Comparison of ENCODE assay signal across 8 cellular contexts in the genomic region with DNA sequence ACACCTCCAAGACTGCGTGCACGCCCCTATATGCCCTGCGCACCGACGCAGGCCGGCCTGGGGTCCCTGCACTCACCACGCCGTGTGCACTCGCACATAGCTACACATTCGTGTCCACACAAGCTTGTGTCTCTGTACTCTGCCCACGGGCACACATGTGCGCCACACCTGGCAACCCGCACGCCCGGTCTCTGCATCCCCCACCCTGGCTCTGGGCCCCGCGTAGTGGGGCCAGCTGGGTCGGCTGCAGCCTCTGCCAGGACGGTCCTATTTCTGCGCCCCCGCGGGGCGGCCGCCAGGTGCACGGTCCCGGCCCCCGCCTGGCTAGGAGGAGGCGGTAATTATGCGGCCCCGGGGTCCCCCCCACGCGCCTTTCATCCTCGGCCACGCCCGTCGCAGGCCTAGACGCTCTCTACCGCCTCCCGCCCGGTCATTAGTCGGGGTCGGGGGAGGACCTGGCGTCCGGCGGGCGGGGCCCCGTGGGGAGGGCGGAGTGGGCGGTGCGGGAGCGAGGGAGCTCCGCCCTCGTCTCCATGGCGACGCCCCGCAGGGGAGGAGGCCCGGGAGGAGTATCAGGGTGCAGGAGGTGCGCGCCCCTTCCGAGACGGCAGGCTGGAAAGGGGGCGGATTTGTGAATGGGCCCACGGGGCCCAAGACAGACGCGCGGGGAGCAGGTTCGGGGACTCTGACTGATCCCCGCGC. TPM values are rescaled to one million over a fixed set of nuclear protein-coding genes. Genes with fewer than 3 reads are reported as not detected.
DNase-seq lines count a peak whose midpoint lies in the region; ATAC-seq, FAIRE-seq and TF ChIP-seq lines count a peak whose summit lies in the region.

No MANE protein-coding gene starts in this region.

- H3K79me2 ChIP-seq in H1 (ENCODE audit: control insufficient read depth in 1 of 2, insufficient read depth in 2 of 2, low read length in 2 of 2) = peaks cover 5 to 17% of the 10 kb centered on the region in 2 experiments

- peak overlapping the region; percentile 95; the same call in 1 of the 2 replicates for H2BK15ac ChIP-seq in H1 (ENCODE audit: low read length)

- FAIRE-seq in H1 (lab: Jason Lieb, UNC) = no peak

- TF ChIP-seq RAD21 in H1 (IDR thresholded peaks at IDR 0.05 in 1 of 2, conservative IDR thresholded peaks at IDR 0.05 in 1 of 2; ENCODE audit: low read depth in 2 of 2, low read length in 2 of 2) = no peak

- peaks cover 32% of the 10 kb centered on the region; the same call in 1 of the 2 replicates for H3K23me2 ChIP-seq in H1 (ENCODE audit: low read depth, low read length)

- peaks cover 5 to 8% (median 8%) of the 10 kb centered on the region in 4 experiments for H3K36me3 ChIP-seq in H1 (ENCODE audit: control insufficient read depth in 2 of 4, insufficient read depth in 4 of 4, low read length in 3 of 4)

- DNase-seq in SIG-M5 treated with dmso at 0.1 percent for 504 hours (lab: John Stamatoyannopoulos, UW; ENCODE audit: unreplicated experiment) = peak; percentile 62
- no peak for DNase-seq in SIG-M5 (lab: John Stamatoyannopoulos, UW)
- peak; percentile 39 for DNase-seq in NCI-H82 treated with DMSO at 0.1 percent for 48 hours (lab: John Stamatoyannopoulos, UW; ENCODE audit: unreplicated experiment)
- peak; percentile 94 for DNase-seq in activated CD8-positive, alpha-beta memory T cell treated with anti-CD3 and anti-CD28 coated beads for 24 hours
- DNase-seq in H1 (ENCODE audit: low read depth in 1 of 2, low spot score in 2 of 2) = peak in 1 of 2 experiments; percentile 97
- peak; percentile 99 for DNase-seq in mesenteric fat pad (ENCODE audit: low spot score)
- peak; percentile 82 for DNase-seq in stimulated activated CD8-positive, alpha-beta memory T cell treated with anti-CD3 and anti-CD28 coated beads, Interleukin-4, amount 100 ng/mL, for 24 hours (ENCODE audit: low read depth)

- H3K14ac ChIP-seq in H1 (ENCODE audit: insufficient read length) = no peak overlapping the region

- peak overlapping the region; percentile 92 for H3K4ac ChIP-seq in H1 (replicated peaks; ENCODE audit: insufficient read length, low read depth, low read length)

- peak overlapping the region; percentile 82 to 83 for H3K4me2 ChIP-seq in H1 (ENCODE audit: insufficient read depth in 1 of 2, low read depth in 2 of 2, low read length in 2 of 2)

- peak overlapping the region; percentile 79 for H3K56ac ChIP-seq in H1 (replicated peaks; ENCODE audit: insufficient read length, low read depth, low read length)

- H4K91ac ChIP-seq in H1 (replicated peaks; ENCODE audit: insufficient read length, low read length) = peak overlapping the region; percentile 99

- H3K18ac ChIP-seq in H1 (ENCODE audit: extremely low read depth, low read length) = peak overlapping the region; percentile 93

- TF ChIP-seq EP300 in H1 (IDR thresholded peaks at IDR 0.05; ENCODE audit: borderline replicate concordance in 1 of 2, low read depth in 2 of 2, low read length in 2 of 2) = no peak

- WGBS in H1 (ENCODE audit: extremely low coverage in 1 of 2, insufficient coverage in 1 of 2, insufficient read length in 1 of 2, insufficient replicate concordance in 2 of 2, low coverage in 1 of 2, low lambda C conversion rate in 2 of 2, missing lambda C conversion rate in 1 of 2), 2 experiments = 3% methylated on average over 37 of the region's 69 CpGs; no CpG with 5 or more reads in 1 of the 2 experiments

- no peak overlapping the region for H2AFZ ChIP-seq in H1 (ENCODE audit: low read length)

- peak overlapping the region; percentile 87 for H2AK5ac ChIP-seq in H1 (ENCODE audit: low read depth, low read length)

- H3K79me1 ChIP-seq in H1 (ENCODE audit: low read depth, low read length) = peaks cover 4% of the 10 kb centered on the region; the same call in 1 of the 2 replicates

- H2BK20ac ChIP-seq in H1 (ENCODE audit: low read length) = peak overlapping the region; percentile 80; the same call in 1 of the 2 replicates

- peak; percentile 32 for ATAC-seq in HG03135 (IDR thresholded peaks at IDR 0.05; ENCODE audit: unreplicated experiment)

- H3K4me3 ChIP-seq in H1 (ENCODE audit: extremely low read depth in 1 of 4, insufficient read depth in 2 of 4, low read depth in 3 of 4, low read length in 4 of 4) = peak overlapping the region; percentile 38 to 61 (median 48)

- H4K5ac ChIP-seq in H1 (ENCODE audit: insufficient read length, low read depth, low read length) = peak overlapping the region; percentile 29

- H2BK12ac ChIP-seq in H1 (ENCODE audit: low read depth, low read length) = peak overlapping the region; percentile 99; the same call in 1 of the 2 replicates

- H4K20me1 ChIP-seq in H1 (replicated peaks in 1 of 2; ENCODE audit: control insufficient read depth in 1 of 2, insufficient read depth in 2 of 2, low read length in 2 of 2) = peaks cover 2 to 15% of the 10 kb centered on the region in 2 experiments

- no peak overlapping the region for H3K27ac ChIP-seq in H1 (ENCODE audit: low read depth, low read length)

- no peak overlapping the region for H3K23ac ChIP-seq in H1 (ENCODE audit: insufficient read length)

- H2BK120ac ChIP-seq in H1 (replicated peaks; ENCODE audit: low read depth, low read length) = peak overlapping the region; percentile 95

- H2BK5ac ChIP-seq in H1 (ENCODE audit: low read depth, low read length) = peak overlapping the region; percentile 93; the same call in 1 of the 2 replicates

- peak overlapping the region in 2 of 4 experiments; percentile 25 to 38; a peak in 3 of 7 replicates for H3K9ac ChIP-seq in H1 (replicated peaks in 1 of 4; ENCODE audit: extremely low read depth in 1 of 4, low read depth in 3 of 4, low read length in 3 of 4)

- peaks cover 4 to 63% (median 48%) of the 10 kb centered on the region in 4 experiments for H3K4me1 ChIP-seq in H1 (replicated peaks in 1 of 4; ENCODE audit: control insufficient read depth in 3 of 4, insufficient read depth in 4 of 4, low read length in 3 of 4)

- no peak overlapping the region; the same call in 1 of the 2 replicates for H4K8ac ChIP-seq in H1 (ENCODE audit: extremely low read depth, insufficient read depth, low read length)

- H3K9me3 ChIP-seq in H1 (ENCODE audit: insufficient read depth in 2 of 2, low read depth in 1 of 2, low read length in 1 of 2) = no peaks in the 10 kb centered on the region

- peaks cover 0 to 10% (median 5%) of the 10 kb centered on the region in 4 experiments; a peak in 4 of 7 replicates for H3K27me3 ChIP-seq in H1 (replicated peaks in 1 of 4; ENCODE audit: control insufficient read depth in 3 of 4, extremely low read depth in 1 of 4, insufficient read depth in 3 of 4, low read length in 3 of 4)

- TF ChIP-seq POLR2A in H1 (IDR thresholded peaks at IDR 0.05; ENCODE audit: control extremely low read depth in 1 of 2, low read depth in 2 of 2, low read length in 2 of 2) = 0 out of 3 replicates have a peak, but pooled peaks of 1 of the 2 experiments have one; percentile 1

- CTCF ChIA-PET in H1 (lab: Charles Lee; ENCODE audit: partially characterized antibody) = interaction anchor here (0.6 to 15.9 kb wide), 23 partner anchors 11 to 581 kb away, joined by 3 to 212 read pairs (median 3); a partner anchor contains a TSS

- POLR2A ChIA-PET in H1 (lab: Charles Lee; ENCODE audit: partially characterized antibody) = interaction anchor here (0.6 to 19.4 kb wide), 20 partner anchors 10 to 257 kb away, joined by 3 to 456 read pairs (median 4); a partner anchor contains a TSS

- TF ChIP-seq CTCF in H1 (IDR thresholded peaks at IDR 0.05; ENCODE audit: control extremely low read depth in 1 of 3, insufficient read depth in 1 of 3, low read depth in 1 of 3, low read length in 3 of 3) = no peak

RNA-seq across cellular contexts. Expression of a gene that starts 2.9 kb away (rescaled TPM):
- total RNA-seq in H1 (2021; fragmentation: NEBNext Ultra II Directional; extraction: Animal tissue kit (Norgen Biotek cat#: 25700)) = 175 TPM in 2 replicates
- polyA plus RNA-seq in H1 (2011; rRNA removed) = 199 and 331 TPM in 2 replicates
- 472 TPM for polyA plus RNA-seq in H1 (2011; cell fraction: cytosol; rRNA removed)
- polyA plus RNA-seq in H1 (2011; cell fraction: nucleus; rRNA removed) = 581 TPM
- polyA plus RNA-seq in H1 (2012, experiment 1 of 2) = 213 to 357 TPM (median 316 TPM) in 4 replicates
- 95.1 TPM for polyA plus RNA-seq in H1 (2012, experiment 2 of 2)
- polyA plus RNA-seq in H1 (2013, experiment 1 of 2) = 151 TPM
- polyA plus RNA-seq in H1 (2013, experiment 2 of 2) = 135 TPM
- polyA minus RNA-seq in H1 (2011; rRNA and poly(A)+ RNA removed) = 44.5 and 56.0 TPM in 2 replicates
- 77.4 TPM for polyA minus RNA-seq in H1 (2011; cell fraction: cytosol; rRNA and poly(A)+ RNA removed)
- polyA minus RNA-seq in H1 (2011; cell fraction: nucleus; rRNA and poly(A)+ RNA removed) = 99.9 TPM
- 243 TPM for total RNA-seq in mesenteric fat pad

RNA-seq across cellular contexts. Expression of a gene that starts 9.1 kb away (rescaled TPM):
- 44.5 and 54.6 TPM in 2 replicates for total RNA-seq in H1 (2021; fragmentation: NEBNext Ultra II Directional; extraction: Animal tissue kit (Norgen Biotek cat#: 25700))
- 125 and 159 TPM in 2 replicates for polyA plus RNA-seq in H1 (2011; rRNA removed)
- polyA plus RNA-seq in H1 (2011; cell fraction: cytosol; rRNA removed) = 76.1 TPM
- 72.4 TPM for polyA plus RNA-seq in H1 (2011; cell fraction: nucleus; rRNA removed)
- 39.9 to 68.4 TPM (median 61.5 TPM) in 4 replicates for polyA plus RNA-seq in H1 (2012, experiment 1 of 2)
- polyA plus RNA-seq in H1 (2012, experiment 2 of 2) = 79.3 TPM
- polyA plus RNA-seq in H1 (2013, experiment 1 of 2) = 50.0 TPM
- 59.2 TPM for polyA plus RNA-seq in H1 (2013, experiment 2 of 2)
- 6.8 and 9.7 TPM in 2 replicates for polyA minus RNA-seq in H1 (2011; rRNA and poly(A)+ RNA removed)
- polyA minus RNA-seq in H1 (2011; cell fraction: cytosol; rRNA and poly(A)+ RNA removed) = 22.8 TPM
- polyA minus RNA-seq in H1 (2011; cell fraction: nucleus; rRNA and poly(A)+ RNA removed) = 20.8 TPM
- total RNA-seq in mesenteric fat pad = 53.2 TPM

RNA-seq across cellular contexts. Expression of a gene that starts 17.9 kb away (rescaled TPM):
- total RNA-seq in H1 (2021; fragmentation: NEBNext Ultra II Directional; extraction: Animal tissue kit (Norgen Biotek cat#: 25700)) = 159 and 166 TPM in 2 replicates
- polyA plus RNA-seq in H1 (2011; rRNA removed) = 39.8 and 86.0 TPM in 2 replicates
- polyA plus RNA-seq in H1 (2011; cell fraction: cytosol; rRNA removed) = 38.5 TPM
- polyA plus RNA-seq in H1 (2011; cell fraction: nucleus; rRNA removed) = 85.2 TPM
- polyA plus RNA-seq in H1 (2012, experiment 1 of 2) = 58.2 to 110 TPM (median 92.2 TPM) in 4 replicates
- 90.5 TPM for polyA plus RNA-seq in H1 (2012, experiment 2 of 2)
- 95.6 TPM for polyA plus RNA-seq in H1 (2013, experiment 1 of 2)
- polyA plus RNA-seq in H1 (2013, experiment 2 of 2) = 90.3 TPM
- polyA minus RNA-seq in H1 (2011; rRNA and poly(A)+ RNA removed) = 10.3 and 14.3 TPM in 2 replicates
- 86.0 TPM for polyA minus RNA-seq in H1 (2011; cell fraction: cytosol; rRNA and poly(A)+ RNA removed)
- 55.2 TPM for polyA minus RNA-seq in H1 (2011; cell fraction: nucleus; rRNA and poly(A)+ RNA removed)
- total RNA-seq in mesenteric fat pad = 156 TPM

RNA-seq across cellular contexts. Expression of a gene that starts 19.4 kb away (rescaled TPM):
- total RNA-seq in H1 (2021; fragmentation: NEBNext Ultra II Directional; extraction: Animal tissue kit (Norgen Biotek cat#: 25700)) = 7.0 and 10.3 TPM in 2 replicates
- 4.0 and 10.1 TPM in 2 replicates for polyA plus RNA-seq in H1 (2011; rRNA removed)
- 4.0 TPM for polyA plus RNA-seq in H1 (2011; cell fraction: cytosol; rRNA removed)
- 7.2 TPM for polyA plus RNA-seq in H1 (2011; cell fraction: nucleus; rRNA removed)
- 2.0 to 9.1 TPM (median 7.0 TPM) in 4 replicates for polyA plus RNA-seq in H1 (2012, experiment 1 of 2)
- polyA plus RNA-seq in H1 (2012, experiment 2 of 2) = 7.5 TPM
- 10.3 TPM for polyA plus RNA-seq in H1 (2013, experiment 1 of 2)
- 10.9 TPM for polyA plus RNA-seq in H1 (2013, experiment 2 of 2)
- 0.63 and 1.6 TPM in 2 replicates for polyA minus RNA-seq in H1 (2011; rRNA and poly(A)+ RNA removed)
- polyA minus RNA-seq in H1 (2011; cell fraction: cytosol; rRNA and poly(A)+ RNA removed) = 9.2 TPM
- 6.9 TPM for polyA minus RNA-seq in H1 (2011; cell fraction: nucleus; rRNA and poly(A)+ RNA removed)
- not detected for total RNA-seq in mesenteric fat pad

RNA-seq across cellular contexts. Expression of a gene that starts 24.7 kb away (rescaled TPM):
- 174 and 182 TPM in 2 replicates for total RNA-seq in H1 (2021; fragmentation: NEBNext Ultra II Directional; extraction: Animal tissue kit (Norgen Biotek cat#: 25700))
- polyA plus RNA-seq in H1 (2011; rRNA removed) = 249 and 338 TPM in 2 replicates
- 142 TPM for polyA plus RNA-seq in H1 (2011; cell fraction: cytosol; rRNA removed)
- 120 TPM for polyA plus RNA-seq in H1 (2011; cell fraction: nucleus; rRNA removed)
- 87.3 to 189 TPM (median 180 TPM) in 4 replicates for polyA plus RNA-seq in H1 (2012, experiment 1 of 2)
- polyA plus RNA-seq in H1 (2012, experiment 2 of 2) = 328 TPM
- polyA plus RNA-seq in H1 (2013, experiment 1 of 2) = 148 TPM
- polyA plus RNA-seq in H1 (2013, experiment 2 of 2) = 145 TPM
- polyA minus RNA-seq in H1 (2011; rRNA and poly(A)+ RNA removed) = 13.4 and 18.6 TPM in 2 replicates
- polyA minus RNA-seq in H1 (2011; cell fraction: cytosol; rRNA and poly(A)+ RNA removed) = 118 TPM
- polyA minus RNA-seq in H1 (2011; cell fraction: nucleus; rRNA and poly(A)+ RNA removed) = 40.2 TPM
- 189 TPM for total RNA-seq in mesenteric fat pad
